In genomic region chr22:19567383-19568009, GRCh38 we compare ENCODE assay signal across 22 cellular contexts. TPM values are rescaled to one million over a fixed set of nuclear protein-coding genes. Genes with fewer than 3 reads are reported as not detected.
"Had no signal": no experiment of that assay in that cellular context is flagged by ENCODE, and none has a peak within 500 bp of the region (broad histone marks: within the 10 kb centered on the region; RNA-seq: fewer than 3 reads in every experiment).

No MANE protein-coding gene starts in this region.

- H3K9me3 ChIP-seq: colonic mucosa, neutrophil, pancreas, sigmoid colon, tibial artery had no signal

- H3K4me1 ChIP-seq: colonic mucosa, pancreas, sigmoid colon, tibial artery had no signal

- H3K27ac ChIP-seq: brain microvascular endothelial cell, colonic mucosa, neutrophil, pancreas, tibial artery, WERI-Rb-1 had no signal

- H3K36me3 ChIP-seq: brain microvascular endothelial cell, colonic mucosa, neutrophil, pancreas, sigmoid colon, tibial artery, WERI-Rb-1 had no signal

- H3K27me3 ChIP-seq: brain microvascular endothelial cell, colonic mucosa, neutrophil, pancreas had no signal

- ATAC-seq: activated T-cell treated with anti-CD3 and anti-CD28 coated beads, Interleukin-2, amount 50 U/mL, for 72 hours; esophagus mucosa; left lobe of liver; natural killer cell; pancreas had no signal

- FAIRE-seq: endometrium, islet of Langerhans, pancreas had no signal

- DNase-seq: activated CD4-positive, alpha-beta T cell treated with anti-CD3 and anti-CD28 coated beads for 1 hour; activated effector memory CD4-positive, alpha-beta T cell treated with anti-CD3 and anti-CD28 coated beads, Interleukin-2, amount 50 U/mL, for 16 hours; activated naive CD4-positive, alpha-beta T cell treated with anti-CD3 and anti-CD28 coated beads, Interleukin-2, amount 50 U/mL, for 16 hours; activated T-cell treated with anti-CD3 and anti-CD28 coated beads, Interleukin-2, amount 50 U/mL, for 72 hours; aorta; brain microvascular endothelial cell; central memory CD4-positive, alpha-beta T cell; colonic mucosa; hippocampal formation; mesendoderm; natural killer cell; pancreas; sigmoid colon; stimulated activated naive CD4-positive, alpha-beta T cell; WERI-Rb-1 had no signal

- H3K4me3 ChIP-seq: colonic mucosa, pancreas, sigmoid colon, tibial artery had no signal

RNA-seq across cellular contexts. Expression of gene CLDN5, which starts 43.3 kb away (rescaled TPM):
- total RNA-seq: activated CD8-positive, alpha-beta memory T cell treated with anti-CD3 and anti-CD28 coated beads for 36 hours had no signal
